In genomic region chr5:171494452-171495121, GRCh38 we compare ENCODE assay signal across 8 cellular contexts.
DNase-seq lines count a peak whose midpoint lies in the region; ATAC-seq and TF ChIP-seq lines count a peak whose summit lies in the region.

No MANE protein-coding gene starts in this region.

- H3K9me3 Mint-ChIP-seq in immature natural killer cell: peaks cover 0 to 2% (median 0%) of the 10 kb centered on the region in 6 donors

- no peaks in the 10 kb centered on the region for H3K36me3 Mint-ChIP-seq in immature natural killer cell

- peaks cover 3 to 9% (median 7%) of the 10 kb centered on the region in 3 donors for H3K27me3 Mint-ChIP-seq in immature natural killer cell (ENCODE audit: low read depth in 3 of 3)

- no peaks in the 10 kb centered on the region for H3K9me3 ChIP-seq in cardiac muscle cell (ENCODE audit: low read depth)

- no peak overlapping the region for H3K4me3 ChIP-seq in cardiac muscle cell
- H3K4me3 ChIP-seq in retinal pigment epithelial cell (ENCODE audit: low read length): peak overlapping the region; percentile 8

- no peaks in the 10 kb centered on the region for H3K4me1 Mint-ChIP-seq in immature natural killer cell

- no peak overlapping the region for H3K4me3 Mint-ChIP-seq in immature natural killer cell

- H3K27me3 ChIP-seq in cardiac muscle cell: no peaks in the 10 kb centered on the region

- DNase-seq in GM03348 (ENCODE audit: low spot score) (peak; percentile 84), cardiac muscle cell (ENCODE audit: low read depth in 1 of 2, low spot score in 1 of 2) (peak; percentile 79 to 92), retinal pigment epithelial cell (ENCODE audit: low read depth) (peak; percentile 38), GM10248 (ENCODE audit: extremely low spot score) (no peak), immature natural killer cell (no peak), RPMI8226 (no peak)

- peak overlapping the region; percentile 88 for H3K27ac ChIP-seq in cardiac muscle cell

- peaks cover 16% of the 10 kb centered on the region for H3K4me1 ChIP-seq in cardiac muscle cell (ENCODE audit: low read depth)

- POLR2A ChIA-PET in GM10248 (lab: Yijun Ruan, JAX): no interaction called here

- H3K27ac Mint-ChIP-seq in immature natural killer cell: no peak overlapping the region

- TF ChIP-seq CTCF in cardiac muscle cell (IDR thresholded peaks at IDR 0.05; ENCODE audit: low read depth, low read length) (no peak), retinal pigment epithelial cell (conservative IDR thresholded peaks at IDR 0.05; ENCODE audit: low read depth, low read length) (no peak), GM10248 (IDR thresholded peaks at IDR 0.05; ENCODE audit: control extremely low read depth, extremely low read depth, low read depth, missing control alignments) (no peak)

- CTCF ChIA-PET in GM10248 (lab: Yijun Ruan, JAX): interaction anchor here (1.5 kb wide), 1 partner anchor 11 kb away, joined by 7 read pairs; no protein-coding TSS in a partner anchor

- no peaks in the 10 kb centered on the region for H3K36me3 ChIP-seq in cardiac muscle cell

- ATAC-seq in SK-N-SH treated with all-trans-retinoic acid at 6 μM for 48 hours (peak; percentile 91), GM18520 (IDR thresholded peaks at IDR 0.05; ENCODE audit: unreplicated experiment) (no peak)

TF ChIP-seq in SK-N-SH treated with all-trans-retinoic acid at 6 μM for 48 hours, 23 proteins besides CTCF, POLR2A, EP300 and RAD21:
- TF ChIP-seq TSHZ2 (CRISPR knock-in tag; IDR thresholded peaks at IDR 0.05): peak; percentile 62; the same call in 1 of the 2 replicates
- TF ChIP-seq RARB (CRISPR knock-in tag; IDR thresholded peaks at IDR 0.05): no peak
- no peak for TF ChIP-seq GLIS3 (CRISPR knock-in tag; IDR thresholded peaks at IDR 0.05)
- no peak for TF ChIP-seq ZFP30 (CRISPR knock-in tag; IDR thresholded peaks at IDR 0.05)
- TF ChIP-seq ZNF70 (CRISPR knock-in tag; IDR thresholded peaks at IDR 0.05): no peak
- peak; percentile 97 for TF ChIP-seq TCF4 (CRISPR knock-in tag; IDR thresholded peaks at IDR 0.05; ENCODE audit: borderline replicate concordance)
- no peak for TF ChIP-seq ZFP3 (CRISPR knock-in tag; IDR thresholded peaks at IDR 0.05)
- no peak for TF ChIP-seq POU6F1 (CRISPR knock-in tag; IDR thresholded peaks at IDR 0.05; ENCODE audit: borderline replicate concordance, low read depth)
- no peak for TF ChIP-seq OSR1 (CRISPR knock-in tag; IDR thresholded peaks at IDR 0.05)
- peak; percentile 46; the same call in 1 of the 2 replicates for TF ChIP-seq TOX (CRISPR knock-in tag; IDR thresholded peaks at IDR 0.05; ENCODE audit: borderline replicate concordance)
- peak; percentile 67; the same call in 1 of the 2 replicates for TF ChIP-seq ZC3H10 (CRISPR knock-in tag; IDR thresholded peaks at IDR 0.05)
- peak; percentile 87 for TF ChIP-seq ISL1 (CRISPR knock-in tag; IDR thresholded peaks at IDR 0.05)
- TF ChIP-seq CSRNP3 (CRISPR knock-in tag; IDR thresholded peaks at IDR 0.05): no peak
- TF ChIP-seq SNAI2 (CRISPR knock-in tag; IDR thresholded peaks at IDR 0.05): peak; percentile 70; the same call in 1 of the 2 replicates
- TF ChIP-seq PPARA (CRISPR knock-in tag; IDR thresholded peaks at IDR 0.05; ENCODE audit: borderline replicate concordance): no peak
- no peak for TF ChIP-seq CSDC2 (CRISPR knock-in tag; IDR thresholded peaks at IDR 0.05)
- no peak for TF ChIP-seq ZNF8 (CRISPR knock-in tag; IDR thresholded peaks at IDR 0.05)
- TF ChIP-seq ZNF565 (CRISPR knock-in tag; conservative IDR thresholded peaks at IDR 0.05; ENCODE audit: low read depth): no peak
- no peak for TF ChIP-seq BACH2 (CRISPR knock-in tag; IDR thresholded peaks at IDR 0.05; ENCODE audit: borderline replicate concordance)
- TF ChIP-seq CREB5 (CRISPR knock-in tag; IDR thresholded peaks at IDR 0.05; ENCODE audit: low read depth): peak; percentile 70
- TF ChIP-seq PATZ1 (CRISPR knock-in tag; IDR thresholded peaks at IDR 0.05; ENCODE audit: borderline replicate concordance): peak; percentile 87
- TF ChIP-seq ARNTL (CRISPR knock-in tag; IDR thresholded peaks at IDR 0.05; ENCODE audit: borderline replicate concordance, low read depth): no peak
- TF ChIP-seq ESRRG (CRISPR knock-in tag; IDR thresholded peaks at IDR 0.05): 0 out of 2 replicates have a peak, but pooled peaks have one; percentile 73

Comparison
In these comparisons a context has a peak if more than half of its experiments do, and no peak if none do; other contexts are left out.
1. DNase-seq: peak in GM03348 (single experiment), cardiac muscle cell (2 of 2) and retinal pigment epithelial cell (single experiment); none in GM10248 (single experiment), immature natural killer cell (0 of 3) and RPMI8226 (single experiment).